Comparison of ENCODE assay signal across 11 cellular contexts in the genomic region with DNA sequence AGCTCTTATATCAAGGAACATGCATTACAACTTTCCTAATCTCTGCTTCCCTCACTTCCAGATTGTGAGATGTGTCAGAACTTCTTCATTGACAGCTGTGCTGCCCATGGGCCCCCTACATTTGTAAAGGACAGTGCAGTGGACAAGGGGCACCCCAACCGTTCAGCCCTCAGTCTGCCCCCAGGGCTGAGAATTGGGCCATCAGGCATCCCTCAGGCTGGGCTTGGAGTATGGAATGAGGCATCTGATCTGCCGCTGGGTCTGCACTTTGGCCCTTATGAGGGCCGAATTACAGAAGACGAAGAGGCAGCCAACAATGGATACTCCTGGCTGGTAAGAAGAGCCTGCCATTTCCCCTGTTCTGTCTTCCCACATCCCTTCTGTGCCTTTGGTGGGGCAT. TPM values are rescaled to one million over a fixed set of nuclear protein-coding genes. Genes with fewer than 3 reads are reported as not detected.
"Had no signal": no experiment of that assay in that cellular context is flagged by ENCODE, and none has a peak within 500 bp of the region (broad histone marks: within the 10 kb centered on the region; RNA-seq: fewer than 3 reads in every experiment).

No MANE protein-coding gene starts in this region.

- H3K9ac ChIP-seq: GM23248 had no signal

- H3K27ac Mint-ChIP-seq: HFFc6, IgD-negative memory B cell had no signal

- H3K4me3 Mint-ChIP-seq: HFFc6, IgD-negative memory B cell had no signal

- H3K4me3 ChIP-seq: GM23248, HAP-1 had no signal

- H3K9me3 ChIP-seq: HAP-1 had no signal

- H3K36me3 ChIP-seq: HAP-1 had no signal

- H3K27ac ChIP-seq: GM23248, HL-60 had no signal

- DNase-seq: GM23248, GOT3, H7, HFFc6, KBM-7 had no signal

- H2AFZ ChIP-seq: GM23248 had no signal

- H3K4me1 Mint-ChIP-seq: IgD-negative memory B cell had no signal

- ATAC-seq: HCT116, HepG2 had no signal

- H3K4me1 ChIP-seq: HAP-1 had no signal

- H3K36me3 Mint-ChIP-seq: IgD-negative memory B cell had no signal

RNA-seq across cellular contexts. Expression of gene PRDM9, which starts 15.1 kb away (rescaled TPM):
- total RNA-seq: GM23248, H7, HepG2, HFFc6, HT1080 had no signal
- polyA plus RNA-seq: GM23248, HepG2, IgD-negative memory B cell had no signal
